21 cellular contexts compared by ENCODE assay signal in the genomic region with DNA sequence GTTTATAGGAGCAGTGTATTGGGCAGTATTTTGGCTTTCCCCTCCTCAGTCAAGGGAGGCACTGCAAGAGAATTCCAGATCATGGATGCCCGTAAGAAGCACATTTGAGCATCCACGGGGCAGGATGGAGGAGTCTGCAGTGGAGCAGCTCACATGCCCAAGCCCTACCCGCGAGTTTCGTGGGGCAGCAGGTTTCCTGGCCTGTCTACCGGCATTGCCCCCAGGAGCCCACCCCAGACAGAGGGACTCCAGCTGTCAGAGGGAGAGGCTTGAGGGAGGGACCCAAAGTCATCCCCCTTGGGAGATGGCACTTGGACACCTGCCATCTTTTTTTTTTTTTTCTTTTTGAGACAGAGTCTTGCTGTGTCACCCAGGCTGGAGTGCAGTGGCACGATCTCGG. TPM values are rescaled to one million over a fixed set of nuclear protein-coding genes. Genes with fewer than 3 reads are reported as not detected.
"Had no signal": no experiment of that assay in that cellular context is flagged by ENCODE, and none has a peak within 500 bp of the region (broad histone marks: within the 10 kb centered on the region; RNA-seq: fewer than 3 reads in every experiment).

No MANE protein-coding gene starts in this region.

- H3K4me1 Mint-ChIP-seq: activated naive CD4-positive, alpha-beta T cell treated with anti-CD3 and anti-CD28 coated beads, Interleukin-2, amount 10 ng/mL, durations not matched to agents 7 days and 5 days; naive B cell had no signal

- H3K4me3 Mint-ChIP-seq: activated naive CD4-positive, alpha-beta T cell treated with anti-CD3 and anti-CD28 coated beads, Interleukin-2, amount 10 ng/mL, durations not matched to agents 7 days and 5 days; activated naive CD8-positive, alpha-beta T cell treated with anti-CD3 and anti-CD28 coated beads, Interleukin-2, amount 10 ng/mL, durations not matched to agents 7 days and 5 days; brain; mesothelial cell of epicardium; neural progenitor cell had no signal

- H3K9me3 Mint-ChIP-seq: mesothelial cell of epicardium had no signal

- ATAC-seq: activated CD4-positive, CD25-positive, alpha-beta regulatory T cell treated with anti-CD3 and anti-CD28 coated beads, Interleukin-2, amount 50 U/mL, for 24 hours; foreskin keratinocyte; heart left ventricle; right cardiac atrium had no signal

- H3K36me3 Mint-ChIP-seq: activated naive CD4-positive, alpha-beta T cell treated with anti-CD3 and anti-CD28 coated beads, Interleukin-2, amount 10 ng/mL, durations not matched to agents 7 days and 5 days; activated naive CD8-positive, alpha-beta T cell treated with anti-CD3 and anti-CD28 coated beads, Interleukin-2, amount 10 ng/mL, durations not matched to agents 7 days and 5 days; mesothelial cell of epicardium; neural progenitor cell had no signal

- H3K27ac Mint-ChIP-seq: activated naive CD4-positive, alpha-beta T cell treated with anti-CD3 and anti-CD28 coated beads, Interleukin-2, amount 10 ng/mL, durations not matched to agents 7 days and 5 days; activated naive CD8-positive, alpha-beta T cell treated with anti-CD3 and anti-CD28 coated beads, Interleukin-2, amount 10 ng/mL, durations not matched to agents 7 days and 5 days; mesothelial cell of epicardium; naive B cell; neural progenitor cell had no signal

- DNase-seq: activated CD4-positive, alpha-beta T cell treated with anti-CD3 and anti-CD28 coated beads for 48 hours; activated CD4-positive, alpha-beta T cell treated with anti-CD3 and anti-CD28 coated beads, Interleukin-2, amount 50 U/mL, for 48 hours; activated CD8-positive, alpha-beta memory T cell treated with anti-CD3 and anti-CD28 coated beads for 24 hours; activated gamma-delta T cell; activated naive CD4-positive, alpha-beta T cell treated with anti-CD3 and anti-CD28 coated beads, Interleukin-2, amount 10 ng/mL, durations not matched to agents 7 days and 5 days; activated naive CD8-positive, alpha-beta T cell treated with anti-CD3 and anti-CD28 coated beads, Interleukin-2, amount 10 ng/mL, durations not matched to agents 7 days and 5 days; cortex of kidney; foreskin keratinocyte; heart left ventricle; hypothalamus; naive B cell; occipital lobe; stimulated activated naive CD4-positive, alpha-beta T cell; T-helper 9 cell; WERI-Rb-1 had no signal

RNA-seq across cellular contexts. Expression of a gene that starts 31.3 kb away (rescaled TPM):
- total RNA-seq: ascending aorta had no signal
